10 cellular contexts compared by ENCODE assay signal in genomic region chr1:119674110-119674509, GRCh38. TPM values are rescaled to one million over a fixed set of nuclear protein-coding genes. Genes with fewer than 3 reads are reported as not detected.
DNase-seq lines count a peak whose midpoint lies in the region; ATAC-seq and TF ChIP-seq lines count a peak whose summit lies in the region.
"Had no signal": no experiment of that assay in that cellular context is flagged by ENCODE, and none has a peak within 500 bp of the region (broad histone marks: within the 10 kb centered on the region; RNA-seq: fewer than 3 reads in every experiment).

No MANE protein-coding gene starts in this region.

- H3K27me3 ChIP-seq in GM23248 (replicated peaks; ENCODE audit: insufficient read depth), result no peaks in the 10 kb centered on the region
- H3K27me3 ChIP-seq in RWPE2 (ENCODE audit: insufficient read depth, poor library complexity, severe bottlenecking), result no peaks in the 10 kb centered on the region
- H3K27me3 ChIP-seq in neuronal stem cell (ENCODE audit: control insufficient read depth in 3 of 3, insufficient read depth in 3 of 3, low read depth in 1 of 3, low read length in 3 of 3), result no peaks in the 10 kb centered on the region

- H2BK15ac ChIP-seq in neuronal stem cell (ENCODE audit: low read length), result no peak overlapping the region

- H4K20me1 ChIP-seq in GM23248 (ENCODE audit: insufficient read depth), result no peaks in the 10 kb centered on the region

- H3K4me3 ChIP-seq in GM23248 (peak overlapping the region; percentile 29), RWPE2 (ENCODE audit: severe bottlenecking) (no peak overlapping the region), neuronal stem cell (ENCODE audit: low read length in 2 of 2) (no peak overlapping the region)

- H2AK5ac ChIP-seq in neuronal stem cell (ENCODE audit: low read depth, low read length), result no peak overlapping the region

- no peak overlapping the region for H3K18ac ChIP-seq in neuronal stem cell (ENCODE audit: low read length)

- H3K23ac ChIP-seq in neuronal stem cell (ENCODE audit: low read depth, low read length, poor library complexity), result no peak overlapping the region

- no peak overlapping the region for H3K4ac ChIP-seq in neuronal stem cell (ENCODE audit: low read length)

- H4K91ac ChIP-seq in neuronal stem cell (ENCODE audit: low read depth, low read length, poor library complexity), result no peak overlapping the region

- DNase-seq in GM23248 (peak; percentile 82), RWPE2 (ENCODE audit: low spot score) (no peak), fibroblast of gingiva (ENCODE audit: low read depth) (peak; percentile 30), neuronal stem cell (ENCODE audit: low spot score) (no peak), GM13977 (ENCODE audit: low spot score) (no peak), OCI-M1 (lab: John Stamatoyannopoulos, UW) (no peak)
- DNase-seq in stimulated activated naive CD4-positive, alpha-beta T cell (lab: John Stamatoyannopoulos, UW), result no peak
- DNase-seq: activated naive CD8-positive, alpha-beta T cell treated with anti-CD3 and anti-CD28 coated beads, Interleukin-2, amount 10 ng/mL, durations not matched to agents 7 days and 5 days; SHP77 had no signal

- no peaks in the 10 kb centered on the region for H3K79me2 ChIP-seq in GM23248 (ENCODE audit: insufficient read depth)

- WGBS in GM23248 (ENCODE audit: low coverage in 1 of 2, low lambda C conversion rate in 2 of 2, missing lambda C conversion rate in 2 of 2), 2 experiments, result 52 to 61% methylated on average over 4 of the region's 4 CpGs
- no CpG with 5 or more reads among the region's 4 CpGs for WGBS in neuronal stem cell (ENCODE audit: extremely low coverage in 2 of 2, insufficient read length in 2 of 2, insufficient replicate concordance in 1 of 2), 2 donors

- H3K9me3 ChIP-seq in GM23248 (ENCODE audit: low read depth) (no peaks in the 10 kb centered on the region), RWPE2 (ENCODE audit: severe bottlenecking) (no peaks in the 10 kb centered on the region), neuronal stem cell (replicated peaks in 1 of 2; ENCODE audit: control insufficient read depth in 2 of 2, insufficient read depth in 1 of 2, low read depth in 1 of 2, low read length in 2 of 2) (no peaks in the 10 kb centered on the region)

- no peaks in the 10 kb centered on the region for H3K79me1 ChIP-seq in neuronal stem cell (ENCODE audit: low read depth, low read length)

- no peaks in the 10 kb centered on the region for H3K9me2 ChIP-seq in GM23248 (ENCODE audit: insufficient read depth)

- TF ChIP-seq CTCF in RWPE2 (IDR thresholded peaks at IDR 0.05; ENCODE audit: poor library complexity, severe bottlenecking), result no peak
- no peak for TF ChIP-seq CTCF in GM13977 (IDR thresholded peaks at IDR 0.05; ENCODE audit: extremely low read depth, insufficient read depth, missing control alignments)

- no peak overlapping the region for H2BK120ac ChIP-seq in neuronal stem cell (ENCODE audit: low read depth, low read length)

- no peak overlapping the region for H2BK12ac ChIP-seq in neuronal stem cell (ENCODE audit: low read length)

- H2AFZ ChIP-seq in GM23248 (peak overlapping the region; percentile 45; the same call in 1 of the 2 replicates), neuronal stem cell (ENCODE audit: low read length) (peak overlapping the region; percentile 61)

- peak overlapping the region; percentile 83 for H3K27ac ChIP-seq in GM23248
- H3K27ac ChIP-seq in RWPE2 (ENCODE audit: poor library complexity, severe bottlenecking), result peak overlapping the region; percentile 97
- H3K27ac ChIP-seq in neuronal stem cell (replicated peaks; ENCODE audit: low read length), result peak overlapping the region; percentile 27

- H2BK5ac ChIP-seq in neuronal stem cell (ENCODE audit: low read length), result no peak overlapping the region

- H3K36me3 ChIP-seq in GM23248 (ENCODE audit: low read depth) (no peaks in the 10 kb centered on the region), RWPE2 (ENCODE audit: low read depth) (no peaks in the 10 kb centered on the region), neuronal stem cell (replicated peaks in 1 of 2; ENCODE audit: control insufficient read depth in 2 of 2, insufficient read depth in 2 of 2, low read length in 2 of 2) (no peaks in the 10 kb centered on the region)

- ATAC-seq in RWPE2 (ENCODE audit: low read depth) (peak; percentile 83), GM21367 (IDR thresholded peaks at IDR 0.05; ENCODE audit: unreplicated experiment) (no peak)

- H3K9ac ChIP-seq in GM23248, result peak overlapping the region; percentile 52
- no peak overlapping the region for H3K9ac ChIP-seq in neuronal stem cell (ENCODE audit: low read depth, low read length, poor library complexity)

- H3F3A ChIP-seq in GM23248 (ENCODE audit: insufficient read depth), result peaks cover 32% of the 10 kb centered on the region

- H3K4me2 ChIP-seq in GM23248 (ENCODE audit: unreplicated experiment) (peak overlapping the region; percentile 96), neuronal stem cell (ENCODE audit: insufficient read depth, low read length, poor library complexity, severe bottlenecking) (no peak overlapping the region)

- in situ Hi-C loops in GM23248 (cut with MboI) (no loop called here), GM13977 (cut with MboI; ENCODE audit: low pct_unique_long_range_greater_than_20kb, low sequenced_read_pairs, unreplicated experiment) (no loop called here)

- H3K4me1 ChIP-seq in GM23248 (ENCODE audit: insufficient read depth), result peaks cover 32% of the 10 kb centered on the region
- peaks cover 31% of the 10 kb centered on the region for H3K4me1 ChIP-seq in RWPE2 (ENCODE audit: insufficient read depth, poor library complexity, severe bottlenecking)
- H3K4me1 ChIP-seq in neuronal stem cell (ENCODE audit: control insufficient read depth in 2 of 2, insufficient read depth in 1 of 2, low read depth in 1 of 2, low read length in 2 of 2), result peaks cover 7 to 8% of the 10 kb centered on the region in 2 donors

- no peak overlapping the region for H4K8ac ChIP-seq in neuronal stem cell (ENCODE audit: low read depth, low read length)

- H3K14ac ChIP-seq in neuronal stem cell (ENCODE audit: low read length), result no peak overlapping the region

RNA-seq across cellular contexts. Expression of gene ZNF697, which starts 26.0 kb away (rescaled TPM):
- total RNA-seq in GM23248 (2014; rRNA removed; shearing (Covaris generic)), result 8.5 and 9.1 TPM in 2 replicates
- 0.55 and 0.71 TPM in 2 replicates for polyA plus RNA-seq in GM23248 (2016; fragmentation: Nextera tagmentation; extraction: Ambion mirVana)
- 4.7 TPM for polyA plus RNA-seq in neuronal stem cell (2013, experiment 1 of 2)
- 4.7 TPM for polyA plus RNA-seq in neuronal stem cell (2013, experiment 2 of 2)

RNA-seq across cellular contexts. Expression of gene PHGDH, which starts 37.6 kb away (rescaled TPM):
- total RNA-seq in GM23248 (2014; rRNA removed; shearing (Covaris generic)), result 298 and 346 TPM in 2 replicates
- polyA plus RNA-seq in GM23248 (2016; fragmentation: Nextera tagmentation; extraction: Ambion mirVana), result 257 and 273 TPM in 2 replicates
- 124 TPM for polyA plus RNA-seq in neuronal stem cell (2013, experiment 1 of 2)
- polyA plus RNA-seq in neuronal stem cell (2013, experiment 2 of 2), result 118 TPM

Comparison
In these comparisons a context has a peak if more than half of its experiments do, and no peak if none do; other contexts are left out.
1. DNase-seq: peak in GM23248 (single experiment) and fibroblast of gingiva (single experiment); none in RWPE2 (single experiment), neuronal stem cell (single experiment), GM13977 (single experiment), OCI-M1 (single experiment) and stimulated activated naive CD4-positive, alpha-beta T cell (0 of 6).
2. H3K27ac ChIP-seq: peak in every context shown above with its lines; median percentile 97 in RWPE2; 83 in GM23248; 27 in neuronal stem cell.